24 cellular contexts compared by ENCODE assay signal in the genomic region with DNA sequence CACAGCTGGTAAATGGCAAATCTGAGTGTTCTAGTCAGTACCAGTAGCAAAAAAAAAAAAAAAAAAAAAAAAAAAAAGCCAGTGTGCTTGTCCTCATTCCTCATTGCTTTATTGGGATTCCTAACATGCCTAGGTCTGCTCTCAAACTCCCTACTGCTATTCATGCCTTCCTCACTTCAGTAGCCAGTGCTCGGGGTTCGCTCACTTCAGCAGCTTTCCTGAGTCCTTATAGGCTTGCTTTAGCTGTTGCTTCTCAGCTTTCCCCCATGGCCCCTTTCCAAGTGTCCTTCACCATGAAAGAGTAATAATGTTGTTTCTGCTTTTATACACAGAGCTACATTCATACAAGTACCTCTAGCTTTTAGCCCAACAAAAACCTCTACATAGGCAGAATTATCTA. TPM values are rescaled to one million over a fixed set of nuclear protein-coding genes. Genes with fewer than 3 reads are reported as not detected.
"Had no signal": no experiment of that assay in that cellular context is flagged by ENCODE, and none has a peak within 500 bp of the region (broad histone marks: within the 10 kb centered on the region; RNA-seq: fewer than 3 reads in every experiment).

No MANE protein-coding gene starts in this region.

- H3K27me3 ChIP-seq: ascending aorta, breast epithelium, colonic mucosa, heart left ventricle, tibial artery had no signal

- H3K4me1 ChIP-seq: ascending aorta, breast epithelium, colonic mucosa, heart left ventricle, lower lobe of right lung, tibial artery had no signal

- DNase-seq: activated B cell treated with CpG ODN at 0.5 μM for 24 hours; activated CD4-positive, alpha-beta T cell treated with anti-CD3 and anti-CD28 coated beads for 36 hours; activated CD4-positive, alpha-beta T cell treated with anti-CD3 and anti-CD28 coated beads, Interleukin-2, amount 50 U/mL, for 4 hours; activated CD8-positive, alpha-beta memory T cell treated with anti-CD3 and anti-CD28 coated beads for 24 hours; activated CD8-positive, alpha-beta memory T cell treated with anti-CD3 and anti-CD28 coated beads, Interleukin-2, amount 50 U/mL, for 4 hours; activated T-cell treated with anti-CD3 and anti-CD28 coated beads, Interleukin-2, amount 50 U/mL, for 24 hours; colonic mucosa; heart left ventricle; kidney; lower lobe of right lung; naive thymus-derived CD8-positive, alpha-beta T cell; retina; stimulated activated CD4-positive, alpha-beta T cell treated with anti-CD3 and anti-CD28 coated beads, Interleukin-4, amount 100 ng/mL, for 1 hour; stimulated activated naive CD4-positive, alpha-beta T cell; T1000; tibial artery had no signal

- H3K4me3 ChIP-seq: ascending aorta, breast epithelium, colonic mucosa, heart left ventricle, lower lobe of right lung, tibial artery had no signal

- H3K27ac ChIP-seq: ascending aorta, breast epithelium, colonic mucosa, epithelial cell of prostate, heart left ventricle, lower lobe of right lung, tibial artery had no signal

- H3K9me3 ChIP-seq: ascending aorta, breast epithelium, colonic mucosa, heart left ventricle, lower lobe of right lung had no signal

- H3K36me3 ChIP-seq: ascending aorta, breast epithelium, colonic mucosa, heart left ventricle, lower lobe of right lung, tibial artery had no signal

- ATAC-seq: activated CD4-positive, alpha-beta T cell treated with anti-CD3 and anti-CD28 coated beads for 36 hours; activated naive CD4-positive, alpha-beta T cell treated with anti-CD3 and anti-CD28 coated beads, Interleukin-2, amount 50 U/mL, for 72 hours; activated T-helper 17 cell treated with anti-CD3 and anti-CD28 coated beads, Interleukin-2, amount 50 U/mL, for 72 hours; heart left ventricle; left lobe of liver; lower lobe of right lung; naive thymus-derived CD8-positive, alpha-beta T cell had no signal

- FAIRE-seq: kidney, urothelium cell line had no signal

RNA-seq across cellular contexts. Expression of a gene that starts 30.8 kb away (rescaled TPM):
- total RNA-seq: activated B cell treated with CpG ODN at 0.5 μM for 24 hours; activated CD4-positive, alpha-beta T cell treated with anti-CD3 and anti-CD28 coated beads for 36 hours; activated naive CD4-positive, alpha-beta T cell treated with anti-CD3 and anti-CD28 coated beads, Interleukin-2, amount 50 U/mL, for 72 hours; activated T-helper 17 cell treated with anti-CD3 and anti-CD28 coated beads, Interleukin-2, amount 50 U/mL, for 72 hours; ascending aorta; naive thymus-derived CD8-positive, alpha-beta T cell; osteoblast had no signal
- polyA plus RNA-seq: naive thymus-derived CD8-positive, alpha-beta T cell had no signal
